ENCODE assay signal across 17 cellular contexts in the genomic region with DNA sequence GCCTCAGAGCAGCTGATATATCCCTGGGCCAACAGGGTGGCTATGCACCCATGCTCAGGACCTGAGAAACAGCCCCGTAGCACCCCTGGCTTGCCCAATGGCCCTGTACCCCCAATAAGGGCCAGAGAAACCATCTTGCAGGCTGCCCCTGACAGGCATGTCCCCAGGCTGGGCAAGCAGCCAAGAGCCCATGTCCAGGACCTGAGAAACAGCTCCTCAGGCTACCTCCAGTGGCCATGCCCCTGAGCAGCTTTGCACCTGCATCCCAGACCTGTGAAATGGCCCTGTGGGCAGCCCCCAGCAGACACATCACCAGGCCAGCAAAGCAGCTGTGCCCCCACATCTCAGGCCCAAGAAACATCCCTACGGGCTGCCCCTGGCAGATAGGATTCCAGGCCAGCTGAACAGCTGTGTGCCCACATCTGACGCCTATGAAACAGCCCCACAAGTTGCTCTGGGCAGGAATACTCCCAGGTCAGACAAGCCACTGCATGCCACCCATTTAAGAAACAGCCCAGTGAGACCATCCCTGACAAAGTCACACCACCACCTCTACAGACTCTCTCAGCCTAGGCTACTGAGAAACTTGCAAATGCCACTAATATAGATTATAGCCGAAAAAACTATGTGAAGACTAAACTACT.
DNase-seq lines count a peak whose midpoint lies in the region; ATAC-seq and TF ChIP-seq lines count a peak whose summit lies in the region.
"Had no signal": no experiment of that assay in that cellular context is flagged by ENCODE, and none has a peak within 500 bp of the region (broad histone marks: within the 10 kb centered on the region; RNA-seq: fewer than 3 reads in every experiment).

No MANE protein-coding gene starts in this region.

- H3K27ac Mint-ChIP-seq in stimulated activated memory B cell treated with anti-CD40 and anti-IgM and Interleukin-4, amounts not matched to agents 10 μg/mL and 1 μg/mL and 100 μg/mL, for 72 hours = no peak overlapping the region

- H3K4me1 Mint-ChIP-seq in stimulated activated memory B cell treated with anti-CD40 and anti-IgM and Interleukin-4, amounts not matched to agents 10 μg/mL and 1 μg/mL and 100 μg/mL, for 72 hours = peaks cover 9% of the 10 kb centered on the region
- H3K4me1 Mint-ChIP-seq in activated T-cell treated with anti-CD3 and anti-CD28 coated beads, Interleukin-2, amount 50 U/mL, for 4 hours (ENCODE audit: low read depth) = no peaks in the 10 kb centered on the region

- H3K27ac ChIP-seq in mammary epithelial cell (ENCODE audit: insufficient read depth, low read depth, low read length) (no peak overlapping the region), breast epithelium (no peak overlapping the region), Panc1 (ENCODE audit: low read length) (no peak overlapping the region), thyroid gland (no peak overlapping the region)

- no peaks in the 10 kb centered on the region for H3K27me3 Mint-ChIP-seq in stimulated activated memory B cell treated with anti-CD40 and anti-IgM and Interleukin-4, amounts not matched to agents 10 μg/mL and 1 μg/mL and 100 μg/mL, for 72 hours
- H3K27me3 Mint-ChIP-seq in activated T-cell treated with anti-CD3 and anti-CD28 coated beads, Interleukin-2, amount 50 U/mL, for 4 hours (ENCODE audit: low read depth) = no peaks in the 10 kb centered on the region

- H3K79me2 ChIP-seq in mammary epithelial cell (ENCODE audit: insufficient read depth, low read length) = no peaks in the 10 kb centered on the region

- H3K4me1 ChIP-seq in mammary epithelial cell (ENCODE audit: insufficient read depth, low read length) (no peaks in the 10 kb centered on the region), breast epithelium (no peaks in the 10 kb centered on the region), Panc1 (ENCODE audit: control insufficient read depth, insufficient read depth, low read length) (no peaks in the 10 kb centered on the region), thyroid gland (no peaks in the 10 kb centered on the region)

- no peaks in the 10 kb centered on the region for H3K27me3 ChIP-seq in mammary epithelial cell (ENCODE audit: insufficient read depth, low read length)
- H3K27me3 ChIP-seq in breast epithelium = no peaks in the 10 kb centered on the region
- H3K27me3 ChIP-seq in Panc1 (ENCODE audit: control insufficient read depth, insufficient read depth, low read length) = no peaks in the 10 kb centered on the region
- H3K27me3 ChIP-seq in thyroid gland = no peaks in the 10 kb centered on the region

- H3K4me3 Mint-ChIP-seq in stimulated activated memory B cell treated with anti-CD40 and anti-IgM and Interleukin-4, amounts not matched to agents 10 μg/mL and 1 μg/mL and 100 μg/mL, for 72 hours = no peak overlapping the region
- no peak overlapping the region for H3K4me3 Mint-ChIP-seq in activated T-cell treated with anti-CD3 and anti-CD28 coated beads, Interleukin-2, amount 50 U/mL, for 4 hours

- dilution Hi-C loops in mammary epithelial cell (cut with HindIII; ENCODE audit: low sequenced_read_pairs) = no loop called here

- CTCF ChIA-PET in mammary epithelial cell (lab: Charles Lee; ENCODE audit: low non-redundant PET) (interaction anchor here (0.6 kb wide), 1 partner anchor 326 kb away, joined by 3 read pairs; no protein-coding TSS in a partner anchor), Panc1 (lab: Charles Lee) (no interaction called here)

- H3K9me3 ChIP-seq in mammary epithelial cell (replicated peaks; ENCODE audit: insufficient read depth, low read length) (no peaks in the 10 kb centered on the region), breast epithelium (no peaks in the 10 kb centered on the region), Panc1 (ENCODE audit: control insufficient read depth, insufficient read depth, low read depth, low read length) (no peaks in the 10 kb centered on the region), thyroid gland (no peaks in the 10 kb centered on the region)
- H3K9me3 ChIP-seq: SK-N-SH had no signal

- intact Hi-C loops in mammary epithelial cell (cut with micrococcal nuclease) = no loop called here
- intact Hi-C loops in breast epithelium (cut with DNase I; ENCODE audit: low total_unique reads) = no loop called here
- intact Hi-C loops in Panc1 (cut with micrococcal nuclease; ENCODE audit: unreplicated experiment) = no loop called here
- intact Hi-C loops in thyroid gland (cut with DNase I) = no loop called here

- 68% methylated on average over 4 of the region's 4 CpGs for WGBS in mammary epithelial cell (ENCODE audit: low coverage, missing lambda C conversion rate)
- 85 to 98% methylated on average over 4 of the region's 4 CpGs for WGBS in thyroid gland, 2 donors

- no peaks in the 10 kb centered on the region for H3K36me3 Mint-ChIP-seq in stimulated activated memory B cell treated with anti-CD40 and anti-IgM and Interleukin-4, amounts not matched to agents 10 μg/mL and 1 μg/mL and 100 μg/mL, for 72 hours
- no peaks in the 10 kb centered on the region for H3K36me3 Mint-ChIP-seq in activated T-cell treated with anti-CD3 and anti-CD28 coated beads, Interleukin-2, amount 50 U/mL, for 4 hours (ENCODE audit: insufficient read depth)

- TF ChIP-seq POLR2A in breast epithelium (IDR thresholded peaks at IDR 0.05) (no peak), thyroid gland (IDR thresholded peaks at IDR 0.05) (no peak)

- in situ Hi-C loops in mammary epithelial cell (cut with MboI; ENCODE audit: low sequenced_read_pairs in 2 of 2) (no loop called here), Panc1 (cut with HindIII; ENCODE audit: low pct_unique_long_range_greater_than_20kb, low sequenced_read_pairs) (no loop called here)

- BruUV-seq in mammary epithelial cell (replicated peaks; lab: Mats Ljungman, UMichigan) (no TSS peak), Panc1 (replicated peaks; lab: Mats Ljungman, UMichigan) (no TSS peak)

- H4K20me1 ChIP-seq in mammary epithelial cell (ENCODE audit: insufficient read depth, low read length) = no peaks in the 10 kb centered on the region

- H2AFZ ChIP-seq in mammary epithelial cell (ENCODE audit: low read depth, low read length) = no peak overlapping the region

- ATAC-seq in Panc1 = peak; percentile 48
- peak; percentile 48 for ATAC-seq in stimulated activated memory B cell treated with anti-CD40 and anti-IgM and Interleukin-4, amounts not matched to agents 10 μg/mL and 1 μg/mL and 100 μg/mL, for 72 hours
- no peak for ATAC-seq in GM19452 (IDR thresholded peaks at IDR 0.05; ENCODE audit: unreplicated experiment)
- ATAC-seq in activated T-cell treated with anti-CD3 and anti-CD28 coated beads, Interleukin-2, amount 50 U/mL, for 4 hours = no peak
- ATAC-seq: PC-3, Right ventricle myocardium inferior had no signal

- H3K4me3 ChIP-seq in mammary epithelial cell (replicated peaks in 1 of 3; ENCODE audit: insufficient read depth in 1 of 3, low read depth in 2 of 3, low read length in 3 of 3) (no peak overlapping the region), breast epithelium (no peak overlapping the region), Panc1 (ENCODE audit: low read depth in 2 of 2, low read length in 2 of 2) (no peak overlapping the region), epithelial cell of esophagus (ENCODE audit: low read length) (no peak overlapping the region), thyroid gland (replicated peaks in 1 of 3) (no peak overlapping the region)

- peak; percentile 32 for DNase-seq in mammary epithelial cell
- no peak for DNase-seq in breast epithelium (ENCODE audit: low spot score in 2 of 2)
- DNase-seq in Panc1 (ENCODE audit: low read depth, low spot score) = no peak
- peak; percentile 52 for DNase-seq in epithelial cell of esophagus (ENCODE audit: low read depth)
- DNase-seq in thyroid gland = no peak
- DNase-seq in activated T-cell treated with anti-CD3 and anti-CD28 coated beads, Interleukin-2, amount 50 U/mL, for 4 hours = no peak
- DNase-seq: C1 segment of cervical spinal cord, COR-L47, GF-D8, Karpas-422, NCI-H187 treated with DMSO at 0.1 percent for 48 hours, NCI-H524, PC-3, SK-N-SH had no signal

- H3K36me3 ChIP-seq in mammary epithelial cell (ENCODE audit: insufficient read depth, low read length) = no peaks in the 10 kb centered on the region
- no peaks in the 10 kb centered on the region for H3K36me3 ChIP-seq in breast epithelium
- no peaks in the 10 kb centered on the region for H3K36me3 ChIP-seq in Panc1 (ENCODE audit: control insufficient read depth, insufficient read depth, low read length)
- no peaks in the 10 kb centered on the region for H3K36me3 ChIP-seq in thyroid gland

- no peak overlapping the region for H3K9ac ChIP-seq in mammary epithelial cell (ENCODE audit: insufficient read depth, low read length)
- H3K9ac ChIP-seq: SK-N-SH had no signal

- H3K9me3 Mint-ChIP-seq in stimulated activated memory B cell treated with anti-CD40 and anti-IgM and Interleukin-4, amounts not matched to agents 10 μg/mL and 1 μg/mL and 100 μg/mL, for 72 hours = no peaks in the 10 kb centered on the region
- H3K9me3 Mint-ChIP-seq in activated T-cell treated with anti-CD3 and anti-CD28 coated beads, Interleukin-2, amount 50 U/mL, for 4 hours = no peaks in the 10 kb centered on the region

- POLR2A ChIA-PET in Panc1 (lab: Charles Lee) = no interaction called here

- TF ChIP-seq CTCF in mammary epithelial cell (conservative IDR thresholded peaks at IDR 0.05 in 1 of 2, IDR thresholded peaks at IDR 0.05 in 1 of 2; ENCODE audit: extremely low read depth in 1 of 2, insufficient read depth in 1 of 2, low read depth in 1 of 2, low read length in 2 of 2) = no peak
- no peak for TF ChIP-seq CTCF in breast epithelium (IDR thresholded peaks at IDR 0.05)
- TF ChIP-seq CTCF in Panc1 (IDR thresholded peaks at IDR 0.05) = no peak
- TF ChIP-seq CTCF in epithelial cell of esophagus (IDR thresholded peaks at IDR 0.05; ENCODE audit: insufficient read depth, low read depth, low read length, missing control alignments) = no peak
- no peak for TF ChIP-seq CTCF in thyroid gland (IDR thresholded peaks at IDR 0.05)

- no peak overlapping the region for H3K4me2 ChIP-seq in mammary epithelial cell (ENCODE audit: insufficient read depth, low read depth, low read length)
- H3K4me2 ChIP-seq: SK-N-SH had no signal

Comparison
In these comparisons a context has a peak if more than half of its experiments do, and no peak if none do; other contexts are left out.
1. DNase-seq: peak in mammary epithelial cell (single experiment) and epithelial cell of esophagus (single experiment); none in breast epithelium (0 of 2), Panc1 (single experiment), thyroid gland (0 of 2) and activated T-cell treated with anti-CD3 and anti-CD28 coated beads, Interleukin-2, amount 50 U/mL, for 4 hours (single experiment).
2. ATAC-seq: peak in Panc1 (single experiment) and stimulated activated memory B cell treated with anti-CD40 and anti-IgM and Interleukin-4, amounts not matched to agents 10 μg/mL and 1 μg/mL and 100 μg/mL, for 72 hours (single experiment); none in GM19452 (single experiment) and activated T-cell treated with anti-CD3 and anti-CD28 coated beads, Interleukin-2, amount 50 U/mL, for 4 hours (0 of 2).